8 cellular contexts compared by ENCODE assay signal in genomic region chr19:6737873-6738725, GRCh38. TPM values are rescaled to one million over a fixed set of nuclear protein-coding genes. Genes with fewer than 3 reads are reported as not detected.
DNase-seq lines count a peak whose midpoint lies in the region; ATAC-seq, FAIRE-seq and TF ChIP-seq lines count a peak whose summit lies in the region.

No MANE protein-coding gene starts in this region.

- ATAC-seq in GM19452 (IDR thresholded peaks at IDR 0.05; ENCODE audit: unreplicated experiment): no peak

- H3K27me3 ChIP-seq in neural progenitor cell (no peaks in the 10 kb centered on the region), suprapubic skin (no peaks in the 10 kb centered on the region)

- H3K9ac ChIP-seq in neural progenitor cell: no peak overlapping the region

- H3K4me3 Mint-ChIP-seq in neural progenitor cell: peak overlapping the region; percentile 97

- peaks cover 51% of the 10 kb centered on the region for H3F3A ChIP-seq in neural progenitor cell (ENCODE audit: low read depth)

- H3K4me3 ChIP-seq in fibroblast of the aortic adventitia (ENCODE audit: low read depth, low read length) (peak overlapping the region; percentile 20), neural progenitor cell (peak overlapping the region; percentile 19), suprapubic skin (peak overlapping the region; percentile 93)

- peaks cover 33% of the 10 kb centered on the region for H3K79me2 ChIP-seq in neural progenitor cell (ENCODE audit: low read depth)

- TF ChIP-seq CTCF in fibroblast of the aortic adventitia (IDR thresholded peaks at IDR 0.05; ENCODE audit: insufficient read depth, low read length): peak; percentile 68
- TF ChIP-seq CTCF in neural progenitor cell (IDR thresholded peaks at IDR 0.05): peak; percentile 64
- TF ChIP-seq CTCF in suprapubic skin (IDR thresholded peaks at IDR 0.05): peak; percentile 44 to 45

- 9% methylated on average over 10 of the region's 11 CpGs for WGBS in suprapubic skin

- H3K9me3 ChIP-seq in neural progenitor cell (ENCODE audit: low read depth) (no peaks in the 10 kb centered on the region), suprapubic skin (no peaks in the 10 kb centered on the region)

- no peaks in the 10 kb centered on the region for H4K20me1 ChIP-seq in neural progenitor cell (ENCODE audit: low read depth)

- no peaks in the 10 kb centered on the region for H3K36me3 Mint-ChIP-seq in neural progenitor cell

- H3K4me1 ChIP-seq in neural progenitor cell: peaks cover 35% of the 10 kb centered on the region
- peaks cover 44% of the 10 kb centered on the region for H3K4me1 ChIP-seq in suprapubic skin

- H3K9me3 Mint-ChIP-seq in neural progenitor cell: no peaks in the 10 kb centered on the region

- no peak for TF ChIP-seq EP300 in suprapubic skin (IDR thresholded peaks at IDR 0.05)

- H3K36me3 ChIP-seq in neural progenitor cell (no peaks in the 10 kb centered on the region), suprapubic skin (peaks cover 15% of the 10 kb centered on the region)

- no peak overlapping the region for H2AFZ ChIP-seq in neural progenitor cell (replicated peaks)

- no peak for TF ChIP-seq POLR2A in suprapubic skin (IDR thresholded peaks at IDR 0.05)

- H3K4me1 Mint-ChIP-seq in neural progenitor cell: peaks cover 44% of the 10 kb centered on the region

- no peak overlapping the region for H3K27ac ChIP-seq in neural progenitor cell
- peak overlapping the region; percentile 69 for H3K27ac ChIP-seq in suprapubic skin

- peaks cover 6% of the 10 kb centered on the region for H3K27me3 Mint-ChIP-seq in neural progenitor cell (ENCODE audit: insufficient read depth, low read depth)

- H3K27ac Mint-ChIP-seq in neural progenitor cell: peak overlapping the region; percentile 96

- H3K4me2 ChIP-seq in neural progenitor cell: peak overlapping the region; percentile 64

- DNase-seq in GDM1 (lab: John Stamatoyannopoulos, UW) (peak; percentile 69), HTR-8/SVneo (ENCODE audit: insufficient read length, low spot score) (peak; percentile 72), RPMI8226 (peak; percentile 90), fibroblast of the aortic adventitia (ENCODE audit: low read depth) (peak; percentile 81), neural progenitor cell (ENCODE audit: low spot score) (peak; percentile 77), suprapubic skin (ENCODE audit: low spot score in 2 of 2) (peak; percentile 96 to 98)
- DNase-seq in activated T-helper 1 cell treated with anti-CD3 and anti-CD28 coated beads, Interleukin-2, amount 50 U/mL, for 16 hours (ENCODE audit: low read depth in 1 of 2, low spot score in 1 of 2): peak; percentile 36 to 48

- FAIRE-seq in HTR-8/SVneo (lab: Jason Lieb, UNC): no peak

RNA-seq across cellular contexts. Expression of gene GPR108, which starts 0.7 kb away (rescaled TPM):
- total RNA-seq in fibroblast of the aortic adventitia (ENCODE audit: low replicate concordance) (32.5 and 33.4 TPM in 2 replicates), neural progenitor cell (ENCODE audit: low replicate concordance) (38.3 and 55.3 TPM in 2 replicates), suprapubic skin (10 to 100 TPM; 52.9 to 72.7 (median 60.7) TPM)

RNA-seq across cellular contexts. Expression of gene TRIP10, which starts 1.4 kb away (rescaled TPM):
- total RNA-seq in fibroblast of the aortic adventitia (ENCODE audit: low replicate concordance) (33.3 and 44.9 TPM in 2 replicates), neural progenitor cell (ENCODE audit: low replicate concordance) (53.0 and 57.2 TPM in 2 replicates), suprapubic skin (10 to 100 TPM; 25.5 to 80.7 (median 40.5) TPM)

RNA-seq across cellular contexts. Expression of gene C3, which starts 17.6 kb away (rescaled TPM):
- total RNA-seq in fibroblast of the aortic adventitia (ENCODE audit: low replicate concordance) (93.5 and 1,485 TPM in 2 replicates), neural progenitor cell (ENCODE audit: low replicate concordance) (0.25 and 1.5 TPM in 2 replicates), suprapubic skin (100 to 1,000 TPM in 2 of 4 donors, 10 to 100 TPM in 2; 55.3 to 109 (median 86.8) TPM)

RNA-seq across cellular contexts. Expression of gene SH2D3A, which starts 29.1 kb away (rescaled TPM):
- total RNA-seq in fibroblast of the aortic adventitia (ENCODE audit: low replicate concordance) (not detected in 2 replicates), neural progenitor cell (ENCODE audit: low replicate concordance) (0.65 and 1.5 TPM in 2 replicates), suprapubic skin (10 to 100 TPM; 52.4 to 77.2 (median 66.8) TPM)

RNA-seq across cellular contexts. Expression of gene VAV1, which starts 34.4 kb away (rescaled TPM):
- total RNA-seq in fibroblast of the aortic adventitia (ENCODE audit: low replicate concordance) (not detected in 2 replicates), neural progenitor cell (ENCODE audit: low replicate concordance) (0.15 TPM in 1 of 2 replicates, not detected in the other), suprapubic skin (1 to 10 TPM; 1.1 to 3.1 (median 1.2) TPM)

Comparison
In these comparisons a context has a peak if more than half of its experiments do, and no peak if none do; other contexts are left out.
1. DNase-seq: peak in every context shown above with its lines; median percentile 97 in suprapubic skin; 90 in RPMI8226; 81 in fibroblast of the aortic adventitia; 77 in neural progenitor cell; 72 in HTR-8/SVneo; 69 in GDM1; 42 in activated T-helper 1 cell treated with anti-CD3 and anti-CD28 coated beads, Interleukin-2, amount 50 U/mL, for 16 hours.
2. H3K4me3 ChIP-seq: peak in every context shown above with its lines; median percentile 93 in suprapubic skin; 20 in fibroblast of the aortic adventitia; 19 in neural progenitor cell.
3. RNA of gene C3, which starts 17.6 kb away (total RNA-seq): 55.3 to 109 TPM in suprapubic skin and 93.5 to 1,485 TPM in fibroblast of the aortic adventitia; 0.25 to 1.5 TPM in neural progenitor cell; every median in the first group is over 10 times any median in the second.
4. Peak in every context shown above with its lines, with median percentiles within 50 percentile points of each other: CTCF ChIP-seq.